In genomic region chr12:111409403-111410228, GRCh38 we compare ENCODE assay signal across 8 cellular contexts. TPM values are rescaled to one million over a fixed set of nuclear protein-coding genes. Genes with fewer than 3 reads are reported as not detected.
A peak's percentile ranks its signal among the peaks of the same experiment; 100 is the strongest.
DNase-seq lines count a peak whose midpoint lies in the region; ATAC-seq and TF ChIP-seq lines count a peak whose summit lies in the region.

No MANE protein-coding gene starts in this region.

- H2BK120ac ChIP-seq in mesenchymal stem cell (ENCODE audit: low read depth, low read length), result peak overlapping the region; percentile 80

- H3K9ac ChIP-seq in mammary epithelial cell (ENCODE audit: insufficient read depth, low read length), result no peak overlapping the region
- peak overlapping the region; percentile 57 for H3K9ac ChIP-seq in mesenchymal stem cell (ENCODE audit: low read length)

- H3K4me2 ChIP-seq in mammary epithelial cell (ENCODE audit: insufficient read depth, low read depth, low read length) (peak overlapping the region; percentile 85), mesenchymal stem cell (ENCODE audit: low read length, poor library complexity, severe bottlenecking) (peak overlapping the region; percentile 74)

- no peaks in the 10 kb centered on the region for H3K27me3 ChIP-seq in mammary epithelial cell (ENCODE audit: insufficient read depth, low read length)
- no peaks in the 10 kb centered on the region for H3K27me3 ChIP-seq in mesenchymal stem cell (ENCODE audit: control insufficient read depth in 1 of 2, insufficient read depth in 1 of 2, low read length in 2 of 2)
- H3K27me3 ChIP-seq in aorta (ENCODE audit: control insufficient read depth in 1 of 2, insufficient read depth in 2 of 2, low read length in 1 of 2), result no peaks in the 10 kb centered on the region

- no peaks in the 10 kb centered on the region for H3K79me1 ChIP-seq in mesenchymal stem cell (replicated peaks; ENCODE audit: low read length, poor library complexity, severe bottlenecking)

- peak; percentile 58 for DNase-seq in GM04503 (ENCODE audit: low read depth)
- DNase-seq in RPMI7951 (ENCODE audit: low read depth), result peak; percentile 99
- peak; percentile 29 for DNase-seq in mammary epithelial cell
- DNase-seq in mesenchymal stem cell, result peak; percentile 94
- peak; percentile 75 to 86 for DNase-seq in aorta
- no peak for DNase-seq in GOT3 (lab: John Stamatoyannopoulos, UW)
- no peak for DNase-seq in NCI-H82 (lab: John Stamatoyannopoulos, UW)

- peak overlapping the region; percentile 80 for H2BK15ac ChIP-seq in mesenchymal stem cell (ENCODE audit: low read depth, poor library complexity, severe bottlenecking)

- in situ Hi-C loops in mammary epithelial cell (cut with MboI; ENCODE audit: low sequenced_read_pairs in 2 of 2), result no loop called here

- dilution Hi-C loops in mammary epithelial cell (cut with HindIII; ENCODE audit: low sequenced_read_pairs), result no loop called here

- no peak for TF ChIP-seq CTCF in mammary epithelial cell (conservative IDR thresholded peaks at IDR 0.05 in 1 of 2, IDR thresholded peaks at IDR 0.05 in 1 of 2; ENCODE audit: extremely low read depth in 1 of 2, insufficient read depth in 1 of 2, low read depth in 1 of 2, low read length in 2 of 2)

- peak overlapping the region; percentile 92 to 99 for H3K18ac ChIP-seq in mesenchymal stem cell (ENCODE audit: low read depth in 1 of 2, low read length in 2 of 2)

- H3K36me3 ChIP-seq in mammary epithelial cell (ENCODE audit: insufficient read depth, low read length) (no peaks in the 10 kb centered on the region), mesenchymal stem cell (ENCODE audit: control insufficient read depth in 1 of 2, insufficient read depth in 2 of 2, low read depth in 1 of 2, low read length in 2 of 2) (peaks cover 0 to 11% of the 10 kb centered on the region in 2 experiments), aorta (ENCODE audit: control insufficient read depth in 1 of 2, insufficient read depth in 2 of 2, low read length in 1 of 2) (no peaks in the 10 kb centered on the region)

- BruUV-seq in mammary epithelial cell (replicated peaks; lab: Mats Ljungman, UMichigan), result no TSS peak

- peak overlapping the region; percentile 61 for H2AK5ac ChIP-seq in mesenchymal stem cell (ENCODE audit: low read length, severe bottlenecking)

- peak overlapping the region in 1 of 2 experiments; percentile 20 for H3K23ac ChIP-seq in mesenchymal stem cell (ENCODE audit: low read length in 2 of 2)

- peak overlapping the region; percentile 99 for H4K91ac ChIP-seq in mesenchymal stem cell (ENCODE audit: low read length)

- H2AFZ ChIP-seq in mammary epithelial cell (ENCODE audit: low read depth, low read length) (peak overlapping the region; percentile 38), mesenchymal stem cell (ENCODE audit: low read depth, low read length) (no peak overlapping the region)

- peak overlapping the region; percentile 94 for H2BK5ac ChIP-seq in mesenchymal stem cell (ENCODE audit: low read depth, low read length, poor library complexity, severe bottlenecking)

- H3K79me2 ChIP-seq in mammary epithelial cell (ENCODE audit: insufficient read depth, low read length), result peaks cover 87% of the 10 kb centered on the region

- intact Hi-C loops in mammary epithelial cell (cut with micrococcal nuclease), result loop anchor here (5.0 kb wide), 1 partner anchor 33 kb away; no protein-coding TSS in a partner anchor
- intact Hi-C loops in aorta (cut with DNase I), result loop anchor here in 1 of 2 donors (10.0 kb wide), 1 partner anchor 275 kb away; the partner anchor contains the start of genes ACAD10 and BRAP

- no peaks in the 10 kb centered on the region for H4K20me1 ChIP-seq in mammary epithelial cell (ENCODE audit: insufficient read depth, low read length)

- H3K9me3 ChIP-seq in mammary epithelial cell (replicated peaks; ENCODE audit: insufficient read depth, low read length) (no peaks in the 10 kb centered on the region), mesenchymal stem cell (ENCODE audit: control insufficient read depth, low read length) (no peaks in the 10 kb centered on the region), aorta (ENCODE audit: control insufficient read depth, low read length) (no peaks in the 10 kb centered on the region)

- H3K4me1 ChIP-seq in mammary epithelial cell (ENCODE audit: insufficient read depth, low read length), result peaks cover 47% of the 10 kb centered on the region
- peaks cover 60% of the 10 kb centered on the region for H3K4me1 ChIP-seq in mesenchymal stem cell (ENCODE audit: control insufficient read depth, insufficient read depth, low read depth, low read length)
- H3K4me1 ChIP-seq in aorta (ENCODE audit: control insufficient read depth in 1 of 2, insufficient read depth in 2 of 2, low read length in 2 of 2), result no peaks in the 10 kb centered on the region

- WGBS in mammary epithelial cell (ENCODE audit: low coverage, missing lambda C conversion rate), result 19% methylated on average over 20 of the region's 25 CpGs
- 1% methylated on average over 25 of the region's 25 CpGs for WGBS in mesenchymal stem cell
- WGBS in aorta, 2 donors, result 33 to 38% methylated on average over 25 of the region's 25 CpGs

- H3K4me3 ChIP-seq in mammary epithelial cell (replicated peaks in 1 of 3; ENCODE audit: insufficient read depth in 1 of 3, low read depth in 2 of 3, low read length in 3 of 3), result peak overlapping the region in 1 of 3 experiments; percentile 12
- peak overlapping the region in 1 of 2 experiments; percentile 52 for H3K4me3 ChIP-seq in mesenchymal stem cell (ENCODE audit: insufficient read depth in 1 of 2, low read depth in 1 of 2, low read length in 2 of 2)
- H3K4me3 ChIP-seq in aorta (ENCODE audit: low read length in 2 of 2), result no peak overlapping the region

- peak overlapping the region; percentile 94 to 98 for H3K4ac ChIP-seq in mesenchymal stem cell (ENCODE audit: low read depth in 1 of 2, low read length in 2 of 2)

- peak overlapping the region in 1 of 2 experiments; percentile 84 for H3K14ac ChIP-seq in mesenchymal stem cell (ENCODE audit: low read length in 2 of 2)

- H4K8ac ChIP-seq in mesenchymal stem cell (ENCODE audit: low read length), result peak overlapping the region; percentile 96

- peak overlapping the region; percentile 73 to 98 for H2BK12ac ChIP-seq in mesenchymal stem cell (ENCODE audit: low read length in 2 of 2)

- ATAC-seq in aorta (ENCODE audit: low FRiP score) (peak; percentile 9), HG03439 (IDR thresholded peaks at IDR 0.05; ENCODE audit: unreplicated experiment) (no peak)

- H3K27ac ChIP-seq in mammary epithelial cell (ENCODE audit: insufficient read depth, low read depth, low read length), result no peak overlapping the region
- peak overlapping the region; percentile 94 for H3K27ac ChIP-seq in mesenchymal stem cell (ENCODE audit: low read length, poor library complexity, severe bottlenecking)
- H3K27ac ChIP-seq in aorta (ENCODE audit: low read depth in 1 of 2, low read length in 2 of 2), result peak overlapping the region in 1 of 2 donors; percentile 38

- CTCF ChIA-PET in mammary epithelial cell (lab: Charles Lee; ENCODE audit: low non-redundant PET), result no interaction called here

RNA-seq across cellular contexts. Expression of gene SH2B3, which starts 3.9 kb away (rescaled TPM):
- total RNA-seq in RPMI7951 (2014; rRNA removed; shearing (Covaris generic)), result 99.7 and 105 TPM in 2 replicates
- total RNA-seq in mammary epithelial cell, result 10 to 100 TPM; 11.7 to 15.8 TPM
- 18.1 TPM for polyA plus RNA-seq in mammary epithelial cell
- 20.3 TPM for polyA minus RNA-seq in mammary epithelial cell
- polyA plus RNA-seq in mesenchymal stem cell (2013, experiment 1 of 2), result 50.8 TPM
- 50.3 TPM for polyA plus RNA-seq in mesenchymal stem cell (2013, experiment 2 of 2)
- 10 to 100 TPM; 34.4 to 45.5 TPM for total RNA-seq in aorta
- 10 to 100 TPM; 11.4 to 12.6 TPM for polyA plus RNA-seq in aorta

RNA-seq across cellular contexts. Expression of gene PHETA1, which starts 40.7 kb away (rescaled TPM):
- 2.3 and 6.8 TPM in 2 replicates for total RNA-seq in RPMI7951 (2014; rRNA removed; shearing (Covaris generic))
- 1 to 10 TPM; 6.8 to 6.9 TPM for total RNA-seq in mammary epithelial cell
- 3.8 TPM for polyA plus RNA-seq in mammary epithelial cell
- polyA minus RNA-seq in mammary epithelial cell, result 4.3 TPM
- polyA plus RNA-seq in mesenchymal stem cell (2013, experiment 1 of 2), result 6.6 TPM
- polyA plus RNA-seq in mesenchymal stem cell (2013, experiment 2 of 2), result 6.5 TPM
- total RNA-seq in aorta, result 10 to 100 TPM in 1 of 2 donors, 1 to 10 TPM in 1; 9.3 to 13.5 TPM
- 10 to 100 TPM in 1 of 2 donors, 1 to 10 TPM in 1; 6.9 to 12.9 TPM for polyA plus RNA-seq in aorta

Comparison
In these comparisons a context has a peak if more than half of its experiments do, and no peak if none do; other contexts are left out.
1. DNase-seq: peak in GM04503 (single experiment), RPMI7951 (single experiment), mammary epithelial cell (single experiment), mesenchymal stem cell (single experiment) and aorta (2 of 2); none in GOT3 (single experiment) and NCI-H82 (single experiment).